8 cellular contexts compared by ENCODE assay signal in genomic region chr7:23544913-23545354, GRCh38. TPM values are rescaled to one million over a fixed set of nuclear protein-coding genes. Genes with fewer than 3 reads are reported as not detected.
DNase-seq lines count a peak whose midpoint lies in the region; ATAC-seq, FAIRE-seq and TF ChIP-seq lines count a peak whose summit lies in the region.

No MANE protein-coding gene starts in this region.

- 17 to 30% methylated on average over 2 of the region's 2 CpGs for WGBS in body of pancreas, 2 donors
- WGBS in pancreas, 2 donors: 33 to 39% methylated on average over 2 of the region's 2 CpGs

- FAIRE-seq in pancreas (lab: Jason Lieb, UNC): no peak

- POLR2A ChIA-PET in BJ (lab: Charles Lee): no interaction called here

- DNase-seq in BJ (ENCODE audit: low read depth): no peak
- DNase-seq in NCI-H524 (lab: John Stamatoyannopoulos, UW): peak; percentile 63 to 79
- DNase-seq in body of pancreas: peak in 1 of 4 donors; percentile 8
- DNase-seq in pancreas: peak in 1 of 6 donors; percentile 24
- no peak for DNase-seq in pons (ENCODE audit: low spot score)
- no peak for DNase-seq in H7

- no peaks in the 10 kb centered on the region for H3K27me3 ChIP-seq in BJ (ENCODE audit: control insufficient read depth, insufficient read depth, low read length)
- no peaks in the 10 kb centered on the region for H3K27me3 ChIP-seq in body of pancreas
- no peaks in the 10 kb centered on the region for H3K27me3 ChIP-seq in pancreas
- H3K27me3 ChIP-seq in H7 (ENCODE audit: control insufficient read depth, insufficient read depth, low read length): no peaks in the 10 kb centered on the region

- TF ChIP-seq POLR2A in body of pancreas (IDR thresholded peaks at IDR 0.05): no peak

- H3K36me3 ChIP-seq in BJ (ENCODE audit: control insufficient read depth, insufficient read depth, low read length): no peaks in the 10 kb centered on the region
- no peaks in the 10 kb centered on the region for H3K36me3 ChIP-seq in body of pancreas (replicated peaks in 1 of 2; ENCODE audit: insufficient read depth in 1 of 2, low read depth in 2 of 2)
- H3K36me3 ChIP-seq in pancreas: no peaks in the 10 kb centered on the region
- H3K36me3 ChIP-seq in H7 (replicated peaks; ENCODE audit: control insufficient read depth, insufficient read depth, low read length): no peaks in the 10 kb centered on the region

- H3K9me3 ChIP-seq in body of pancreas: no peaks in the 10 kb centered on the region
- no peaks in the 10 kb centered on the region for H3K9me3 ChIP-seq in pancreas

- H3K4me3 ChIP-seq in BJ (ENCODE audit: low read depth, low read length) (no peak overlapping the region), body of pancreas (no peak overlapping the region), pancreas (no peak overlapping the region), H7 (ENCODE audit: insufficient read depth, low read depth, low read length) (no peak overlapping the region)

- H3K4me1 ChIP-seq in body of pancreas (no peaks in the 10 kb centered on the region), pancreas (no peaks in the 10 kb centered on the region)

- CTCF ChIA-PET in BJ (lab: Yijun Ruan, JAX): interaction anchor here (1.0 to 1.5 kb wide), 4 partner anchors 14 to 272 kb away, joined by 3 to 6 read pairs (median 4); no protein-coding TSS in a partner anchor

- ATAC-seq in GM18870 (IDR thresholded peaks at IDR 0.05; ENCODE audit: unreplicated experiment): peak; percentile 68
- ATAC-seq in HG03095 (IDR thresholded peaks at IDR 0.05; ENCODE audit: unreplicated experiment): peak; percentile 79
- no peak for ATAC-seq in body of pancreas
- ATAC-seq in pancreas: peak in 3 of 4 donors; percentile 62 to 81 (median 80)

- intact Hi-C loops in body of pancreas (cut with DNase I) (no loop called here), pancreas (cut with DNase I) (no loop called here)

- H3K27ac ChIP-seq in body of pancreas (no peak overlapping the region), pancreas (no peak overlapping the region)

- TF ChIP-seq CTCF in BJ (IDR thresholded peaks at IDR 0.05; ENCODE audit: insufficient read depth, low read depth, low read length) (peak; percentile 39), body of pancreas (IDR thresholded peaks at IDR 0.05) (peak in 4 of 7 experiments; percentile 20 to 33 (median 26)), pancreas (IDR thresholded peaks at IDR 0.05) (peak in 1 of 4 donors; percentile 15)

RNA-seq across cellular contexts. Expression of gene TRA2A, which starts 13.2 kb away (rescaled TPM):
- polyA plus RNA-seq in BJ (2011; rRNA removed): 29.3 and 56.2 TPM in 2 replicates
- polyA minus RNA-seq in BJ (2011; rRNA and poly(A)+ RNA removed): 45.7 and 46.0 TPM in 2 replicates
- total RNA-seq in body of pancreas: 10 to 100 TPM; 26.2 to 35.6 TPM
- total RNA-seq in pancreas: 10 to 100 TPM; 19.1 to 47.6 (median 25.2) TPM
- 10 to 100 TPM; 55.6 to 63.6 TPM for polyA plus RNA-seq in pancreas
- total RNA-seq in H7 (2014; rRNA removed; shearing (Covaris generic)): 23.2 and 24.9 TPM in 2 replicates

RNA-seq across cellular contexts. Expression of gene CCDC126, which starts 52.2 kb away (rescaled TPM):
- 2.4 and 5.0 TPM in 2 replicates for polyA plus RNA-seq in BJ (2011; rRNA removed)
- 1.1 and 1.8 TPM in 2 replicates for polyA minus RNA-seq in BJ (2011; rRNA and poly(A)+ RNA removed)
- 1 to 10 TPM; 5.3 to 8.6 TPM for total RNA-seq in body of pancreas
- total RNA-seq in pancreas: 1 to 10 TPM; 3.9 to 8.5 (median 4.9) TPM
- polyA plus RNA-seq in pancreas: 1 to 10 TPM; 2.4 to 6.0 TPM
- 3.9 and 4.3 TPM in 2 replicates for total RNA-seq in H7 (2014; rRNA removed; shearing (Covaris generic))

Comparison
In these comparisons a context has a peak if more than half of its experiments do, and no peak if none do; other contexts are left out.
1. DNase-seq: peak in NCI-H524 (2 of 2); none in BJ (single experiment), pons (single experiment) and H7 (single experiment).